In the genomic region with DNA sequence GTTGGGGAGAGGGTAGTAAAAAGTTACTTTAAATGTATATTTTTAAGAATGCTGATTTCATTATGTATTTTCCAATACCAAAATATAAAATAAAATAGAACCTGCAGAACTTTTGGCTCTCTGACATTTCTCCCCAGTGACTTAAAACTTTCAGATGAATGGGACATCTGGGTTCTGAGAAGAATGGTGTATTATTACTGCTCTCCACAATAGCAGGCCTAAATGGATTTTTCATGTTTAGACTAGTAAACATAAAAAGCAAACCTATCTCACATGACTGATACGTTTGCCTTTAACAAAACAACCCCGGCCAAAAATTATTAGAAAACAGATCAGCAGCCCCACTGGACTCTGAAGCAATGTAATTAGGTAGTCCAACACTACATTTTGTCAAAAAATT, we compare ENCODE assay signal across 4 cellular contexts.
"Had no signal": no experiment of that assay in that cellular context is flagged by ENCODE, and none has a peak within 500 bp of the region (broad histone marks: within the 10 kb centered on the region; RNA-seq: fewer than 3 reads in every experiment).

No MANE protein-coding gene starts in this region.

- DNase-seq: H9, HCEC 1CT had no signal

- ATAC-seq: GM23338, HepG2 had no signal
